ENCODE assay signal across 17 cellular contexts in the genomic region with DNA sequence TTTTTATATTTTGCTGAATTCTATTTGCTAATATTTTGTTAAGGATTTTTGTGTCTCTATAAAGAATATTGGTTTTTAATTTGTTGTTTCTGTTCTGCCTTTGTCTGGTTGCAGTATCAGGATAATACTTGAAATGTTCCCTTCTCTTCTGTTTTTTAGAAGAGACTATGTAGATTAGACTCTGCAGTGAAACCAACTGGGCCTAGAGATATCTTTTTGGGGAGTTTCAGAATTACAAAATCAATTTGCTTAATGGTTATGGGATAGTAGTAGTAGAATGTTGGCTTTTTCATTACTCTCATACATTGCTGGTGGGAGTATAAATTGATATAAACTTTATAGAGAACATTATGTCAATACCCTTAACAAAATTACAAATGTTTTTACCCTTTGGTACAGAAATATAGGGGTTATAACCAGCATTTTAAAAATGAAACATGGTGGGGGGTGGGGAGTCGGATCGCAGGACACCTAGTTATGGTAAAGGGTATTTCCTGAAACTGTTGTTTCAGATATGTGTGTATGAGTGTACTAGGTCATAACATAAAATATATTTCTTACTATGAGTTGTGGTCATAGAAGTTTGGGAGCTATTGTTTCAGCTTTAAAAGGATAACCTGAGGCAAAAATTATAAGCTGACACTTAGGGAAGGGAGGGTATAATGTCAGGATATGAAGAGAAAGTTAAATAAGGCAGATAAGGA. TPM values are rescaled to one million over a fixed set of nuclear protein-coding genes. Genes with fewer than 3 reads are reported as not detected.
DNase-seq lines count a peak whose midpoint lies in the region; ATAC-seq and TF ChIP-seq lines count a peak whose summit lies in the region.
"Had no signal": no experiment of that assay in that cellular context is flagged by ENCODE, and none has a peak within 500 bp of the region (broad histone marks: within the 10 kb centered on the region; RNA-seq: fewer than 3 reads in every experiment).

No MANE protein-coding gene starts in this region.

- no peak overlapping the region for H3K9ac ChIP-seq in Karpas-422 (ENCODE audit: low read length)
- H3K9ac ChIP-seq: neural progenitor cell had no signal

- no peak for TF ChIP-seq CTCF in GM13977 (IDR thresholded peaks at IDR 0.05; ENCODE audit: extremely low read depth, insufficient read depth, missing control alignments)
- no peak for TF ChIP-seq CTCF in ascending aorta (IDR thresholded peaks at IDR 0.05)

- H3K27me3 ChIP-seq in Karpas-422 (ENCODE audit: low read length) (no peaks in the 10 kb centered on the region), ascending aorta (no peaks in the 10 kb centered on the region)
- H3K27me3 ChIP-seq: brain microvascular endothelial cell, neural progenitor cell, right lobe of liver had no signal

- DNase-seq in GM13977 (ENCODE audit: low spot score), result peak; percentile 41
- DNase-seq in globus pallidus (ENCODE audit: low spot score), result no peak
- no peak for DNase-seq in Karpas-422
- no peak for DNase-seq in ascending aorta (ENCODE audit: low spot score in 2 of 2)
- DNase-seq in nucleus accumbens (lab: John Stamatoyannopoulos, UW), result no peak
- DNase-seq: brain microvascular endothelial cell; DMS 273 treated with DMSO at 0.1 percent for 48 hours; NCI-H2029 treated with DMSO at 0.1 percent for 48 hours; NK-92 treated with Interleukin-12 subunit alpha and Interleukin-12 subunit beta, amount 100 ng/mL, for 24 hours; right lobe of liver; stimulated activated CD4-positive, alpha-beta T cell treated with anti-CD3 and anti-CD28 coated beads, Interleukin-4, amount 100 ng/mL, for 24 hours; stimulated activated naive CD4-positive, alpha-beta T cell had no signal

- no peak overlapping the region for H3K4me2 ChIP-seq in Karpas-422 (ENCODE audit: low read depth, low read length, poor library complexity, severe bottlenecking)
- H3K4me2 ChIP-seq: GM23338, neural progenitor cell had no signal

- H3K4me3 ChIP-seq in Karpas-422 (ENCODE audit: low read length), result no peak overlapping the region
- no peak overlapping the region for H3K4me3 ChIP-seq in ascending aorta
- H3K4me3 ChIP-seq: GM23338, neural progenitor cell, right lobe of liver had no signal

- peak; percentile 82 for ATAC-seq in GM19351 (IDR thresholded peaks at IDR 0.05; ENCODE audit: unreplicated experiment)
- ATAC-seq in HG02642 (IDR thresholded peaks at IDR 0.05; ENCODE audit: poor library complexity, unreplicated experiment), result peak; percentile 68
- ATAC-seq in HG03442 (IDR thresholded peaks at IDR 0.05; ENCODE audit: unreplicated experiment), result peak; percentile 75
- ATAC-seq: GM23338, right lobe of liver had no signal

- in situ Hi-C loops in GM13977 (cut with MboI; ENCODE audit: low pct_unique_long_range_greater_than_20kb, low sequenced_read_pairs, unreplicated experiment), result no loop called here

- H3K4me1 ChIP-seq in Karpas-422 (ENCODE audit: low read length) (no peaks in the 10 kb centered on the region), ascending aorta (no peaks in the 10 kb centered on the region)
- H3K4me1 ChIP-seq: neural progenitor cell, right lobe of liver had no signal

- H3K9me2 ChIP-seq in Karpas-422 (replicated peaks; ENCODE audit: insufficient read depth, low read length), result no peaks in the 10 kb centered on the region

- no peaks in the 10 kb centered on the region for H3K36me3 ChIP-seq in Karpas-422 (ENCODE audit: insufficient read depth, low read length)
- no peaks in the 10 kb centered on the region for H3K36me3 ChIP-seq in ascending aorta
- H3K36me3 ChIP-seq: brain microvascular endothelial cell, neural progenitor cell, right lobe of liver had no signal

- H4K20me1 ChIP-seq in Karpas-422 (ENCODE audit: insufficient read depth, low read depth, low read length), result peaks cover 22% of the 10 kb centered on the region; the same call in 1 of the 2 replicates

- no peak overlapping the region for H2AFZ ChIP-seq in Karpas-422 (ENCODE audit: low read length)
- H2AFZ ChIP-seq: GM23338, neural progenitor cell had no signal

- H3K27ac ChIP-seq in Karpas-422 (ENCODE audit: low read length) (no peak overlapping the region), ascending aorta (no peak overlapping the region)
- H3K27ac ChIP-seq: brain microvascular endothelial cell, neural progenitor cell, right lobe of liver had no signal

- no peaks in the 10 kb centered on the region for H3K79me2 ChIP-seq in Karpas-422 (ENCODE audit: low read length)

- H3K9me3 ChIP-seq in Karpas-422 (ENCODE audit: low read length), result no peaks in the 10 kb centered on the region
- H3K9me3 ChIP-seq in ascending aorta, result no peaks in the 10 kb centered on the region
- H3K9me3 ChIP-seq: right lobe of liver had no signal

- intact Hi-C loops in ascending aorta (cut with DNase I), result no loop called here

RNA-seq across cellular contexts. Expression of a gene that starts 29.0 kb away (rescaled TPM):
- 1.4 and 2.3 TPM in 2 replicates for total RNA-seq in Karpas-422 (2014; rRNA removed; shearing (Covaris generic); ENCODE audit: low replicate concordance)
- 17.6 TPM for total RNA-seq in ascending aorta
